Comparison of ENCODE assay signal across 22 cellular contexts in the genomic region with DNA sequence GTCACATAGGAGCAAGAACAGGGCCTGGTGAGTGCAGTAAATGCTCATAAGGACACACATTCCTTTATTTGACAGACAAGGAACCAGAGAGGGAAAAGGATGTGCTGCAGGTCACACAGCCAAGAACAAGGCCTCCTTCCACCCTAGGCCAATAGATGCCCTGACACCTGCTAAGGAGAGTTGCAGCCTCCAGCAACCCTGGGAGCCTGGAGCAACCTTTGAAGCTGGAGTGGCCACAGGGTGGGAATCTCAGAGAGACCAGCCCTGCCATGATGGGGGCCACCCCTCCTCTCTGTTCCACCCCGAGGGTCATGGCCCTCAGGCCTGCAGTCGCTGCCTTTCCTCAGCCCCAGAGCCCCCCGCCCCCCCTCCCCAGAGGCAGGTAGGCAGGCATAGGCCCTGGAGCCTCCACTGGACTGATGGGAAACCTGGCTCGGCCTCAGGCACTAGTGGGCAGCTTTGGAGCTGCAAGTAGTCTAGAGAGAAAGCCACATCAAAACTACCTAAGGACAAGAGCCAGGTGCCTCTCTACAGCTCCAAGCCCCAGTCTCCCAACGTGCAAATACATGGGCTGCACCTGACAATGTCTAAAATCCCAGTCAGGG.
DNase-seq lines count a peak whose midpoint lies in the region; FAIRE-seq and TF ChIP-seq lines count a peak whose summit lies in the region.
"Had no signal": no experiment of that assay in that cellular context is flagged by ENCODE, and none has a peak within 500 bp of the region (broad histone marks: within the 10 kb centered on the region; RNA-seq: fewer than 3 reads in every experiment).

No MANE protein-coding gene starts in this region.

- H3K23ac ChIP-seq in trophoblast cell (ENCODE audit: low read length) = no peak overlapping the region

- H3K27ac Mint-ChIP-seq in endodermal cell = no peak overlapping the region
- H3K27ac Mint-ChIP-seq: CD8-positive, alpha-beta memory T cell had no signal

- no peak overlapping the region for H2AFZ ChIP-seq in trophoblast cell (ENCODE audit: insufficient read depth, low read length, poor library complexity)
- H2AFZ ChIP-seq: GM23248 had no signal

- no peak overlapping the region for H3K14ac ChIP-seq in trophoblast cell (ENCODE audit: low read length)

- no peak overlapping the region for H3K4me2 ChIP-seq in trophoblast cell (ENCODE audit: low read length)

- H3K4me3 ChIP-seq in WERI-Rb-1 (ENCODE audit: low read depth, low read length) (no peak overlapping the region), endodermal cell (ENCODE audit: low read length) (no peak overlapping the region), trophoblast cell (ENCODE audit: low read depth, low read length) (peak overlapping the region; percentile 7)
- H3K4me3 ChIP-seq: GM12878, GM23248 had no signal

- 82% methylated on average over 5 of the region's 5 CpGs; no CpG with 5 or more reads in 1 of the 2 experiments for WGBS in endodermal cell (ENCODE audit: insufficient coverage in 1 of 2, insufficient read length in 1 of 2), 2 experiments
- WGBS in trophoblast cell (ENCODE audit: extremely low coverage, insufficient coverage, insufficient read length) = no CpG with 5 or more reads among the region's 5 CpGs

- H3K9me3 Mint-ChIP-seq in endodermal cell = no peaks in the 10 kb centered on the region
- H3K9me3 Mint-ChIP-seq: CD4-positive, CD25-positive, alpha-beta regulatory T cell; CD8-positive, alpha-beta memory T cell had no signal

- H4K12ac ChIP-seq in trophoblast cell (ENCODE audit: low read depth, low read length) = no peak overlapping the region

- H3K27ac ChIP-seq in WERI-Rb-1 (peak overlapping the region; percentile 65), endodermal cell (ENCODE audit: low read depth, low read length) (no peak overlapping the region), trophoblast cell (ENCODE audit: low read depth, low read length) (no peak overlapping the region)
- H3K27ac ChIP-seq: GM23248 had no signal

- TF ChIP-seq CTCF in WERI-Rb-1 (IDR thresholded peaks at IDR 0.05; ENCODE audit: low read depth, low read length) (no peak), endodermal cell (conservative IDR thresholded peaks at IDR 0.05) (no peak)

- no peak for TF ChIP-seq POLR2A in GM12891 (IDR thresholded peaks at IDR 0.05; ENCODE audit: low read depth, low read length)

- DNase-seq in WERI-Rb-1 = no peak
- peak; percentile 34 for DNase-seq in endodermal cell
- no peak for DNase-seq in trophoblast cell
- DNase-seq in SW 1271 (lab: John Stamatoyannopoulos, UW) = no peak
- DNase-seq in foreskin melanocyte = no peak
- DNase-seq in GM12891 (ENCODE audit: insufficient read length, low spot score) = no peak
- DNase-seq: ACHN; BE2C; C1 segment of cervical spinal cord; CD4-positive, CD25-positive, alpha-beta regulatory T cell; CD8-positive, alpha-beta memory T cell; COR-L47; DMS 273 treated with DMSO at 0.1 percent for 48 hours; DMS53; DND-41; EL; GM23248; HCEC 1CT had no signal

- H4K8ac ChIP-seq in trophoblast cell (ENCODE audit: low read depth, low read length) = no peak overlapping the region

- no peak for FAIRE-seq in GM12891 (lab: Jason Lieb, UNC)
- FAIRE-seq: A204.1, GM12878, GM18507, H54 had no signal

- H3K9ac ChIP-seq in endodermal cell (ENCODE audit: extremely low read depth, low read length, poor library complexity, severe bottlenecking) (no peak overlapping the region), trophoblast cell (ENCODE audit: low read length) (no peak overlapping the region)
- H3K9ac ChIP-seq: GM23248 had no signal

- H3K27me3 Mint-ChIP-seq in endodermal cell (ENCODE audit: insufficient read depth) = peaks cover 3% of the 10 kb centered on the region
- H3K27me3 Mint-ChIP-seq: CD4-positive, CD25-positive, alpha-beta regulatory T cell had no signal

- H3K36me3 ChIP-seq in WERI-Rb-1 (no peaks in the 10 kb centered on the region), endodermal cell (ENCODE audit: control insufficient read depth, insufficient read depth, low read length) (no peaks in the 10 kb centered on the region), trophoblast cell (ENCODE audit: control insufficient read depth in 1 of 2, insufficient read depth in 2 of 2, low read length in 2 of 2) (no peaks in the 10 kb centered on the region)
- H3K36me3 ChIP-seq: BE2C had no signal

- no peak overlapping the region for H2BK120ac ChIP-seq in trophoblast cell (ENCODE audit: insufficient read depth, low read length, poor library complexity)

- H3K27me3 ChIP-seq in WERI-Rb-1 (ENCODE audit: insufficient read depth, low read depth, severe bottlenecking) (no peaks in the 10 kb centered on the region), endodermal cell (ENCODE audit: control insufficient read depth, insufficient read depth, low read length, poor library complexity, severe bottlenecking) (no peaks in the 10 kb centered on the region), trophoblast cell (ENCODE audit: insufficient read depth, low read length) (no peaks in the 10 kb centered on the region)
- H3K27me3 ChIP-seq: BE2C had no signal

- no peak overlapping the region for H3K4me3 Mint-ChIP-seq in endodermal cell
- H3K4me3 Mint-ChIP-seq: CD4-positive, CD25-positive, alpha-beta regulatory T cell; CD8-positive, alpha-beta memory T cell had no signal

- H4K91ac ChIP-seq in trophoblast cell (ENCODE audit: low read depth, low read length) = no peak overlapping the region

- H3K18ac ChIP-seq in trophoblast cell (ENCODE audit: low read length) = no peak overlapping the region

- H3K9me3 ChIP-seq in WERI-Rb-1 (ENCODE audit: severe bottlenecking) (no peaks in the 10 kb centered on the region), endodermal cell (ENCODE audit: control insufficient read depth, low read length) (no peaks in the 10 kb centered on the region), trophoblast cell (ENCODE audit: insufficient read depth, low read depth, low read length) (no peaks in the 10 kb centered on the region)
- H3K9me3 ChIP-seq: BE2C had no signal

- H3K4me1 Mint-ChIP-seq in endodermal cell = peaks cover 5% of the 10 kb centered on the region
- H3K4me1 Mint-ChIP-seq: CD4-positive, CD25-positive, alpha-beta regulatory T cell; CD8-positive, alpha-beta memory T cell had no signal

- H3K79me2 ChIP-seq in trophoblast cell (ENCODE audit: control insufficient read depth, insufficient read depth, low read length, poor library complexity) = no peaks in the 10 kb centered on the region

- H3K79me1 ChIP-seq in trophoblast cell (ENCODE audit: low read length) = no peaks in the 10 kb centered on the region

- H3K36me3 Mint-ChIP-seq in endodermal cell (ENCODE audit: low read depth) = no peaks in the 10 kb centered on the region

- no peaks in the 10 kb centered on the region for H3K4me1 ChIP-seq in endodermal cell (ENCODE audit: control insufficient read depth, insufficient read depth, low read length)
- peaks cover 0 to 4% of the 10 kb centered on the region in 2 experiments for H3K4me1 ChIP-seq in trophoblast cell (ENCODE audit: control insufficient read depth in 1 of 2, insufficient read depth in 2 of 2, low read length in 2 of 2)

- H2BK12ac ChIP-seq in trophoblast cell (ENCODE audit: low read length) = no peak overlapping the region

- no peak overlapping the region for H2AK5ac ChIP-seq in trophoblast cell (ENCODE audit: low read length)

- H3K4ac ChIP-seq in trophoblast cell (ENCODE audit: low read depth, low read length) = no peak overlapping the region

- H2BK5ac ChIP-seq in trophoblast cell (ENCODE audit: low read depth, low read length, poor library complexity) = no peak overlapping the region

TF ChIP-seq in GM12891, 5 proteins besides CTCF, POLR2A, EP300 and RAD21:
- TF ChIP-seq SPI1 (IDR thresholded peaks at IDR 0.05; ENCODE audit: low read depth, low read length) (no peak), PAX5 (IDR thresholded peaks at IDR 0.05; ENCODE audit: insufficient read depth, low read length, severe bottlenecking) (no peak), POU2F2 (IDR thresholded peaks at IDR 0.05; ENCODE audit: low read depth, low read length) (no peak), POLR2AphosphoS5 (IDR thresholded peaks at IDR 0.05; ENCODE audit: low read depth, low read length) (no peak), TAF1 (IDR thresholded peaks at IDR 0.05; ENCODE audit: low read depth, low read length) (no peak)
